Comparison of ENCODE assay signal across 27 cellular contexts in genomic region chr7:113078321-113078720, GRCh38. TPM values are rescaled to one million over a fixed set of nuclear protein-coding genes. Genes with fewer than 3 reads are reported as not detected.
"Had no signal": no experiment of that assay in that cellular context is flagged by ENCODE, and none has a peak within 500 bp of the region (broad histone marks: within the 10 kb centered on the region; RNA-seq: fewer than 3 reads in every experiment).

No MANE protein-coding gene starts in this region.

- H3K9me3 Mint-ChIP-seq: activated naive CD8-positive, alpha-beta T cell treated with anti-CD3 and anti-CD28 coated beads, Interleukin-2, amount 10 ng/mL, durations not matched to agents 7 days and 5 days; activated T-cell treated with anti-CD3 and anti-CD28 coated beads, Interleukin-2, amount 50 U/mL, for 72 hours; nephron; type B pancreatic cell had no signal

- H3K9me3 ChIP-seq: ascending aorta, left ventricle myocardium inferior, mucosa of descending colon, neutrophil, right lobe of liver, thoracic aorta, uterus had no signal

- H3K4me3 Mint-ChIP-seq: activated naive CD8-positive, alpha-beta T cell treated with anti-CD3 and anti-CD28 coated beads, Interleukin-2, amount 10 ng/mL, durations not matched to agents 7 days and 5 days; activated T-cell treated with anti-CD3 and anti-CD28 coated beads, Interleukin-2, amount 50 U/mL, for 72 hours; nephron; type B pancreatic cell had no signal

- H3K4me1 Mint-ChIP-seq: activated naive CD8-positive, alpha-beta T cell treated with anti-CD3 and anti-CD28 coated beads, Interleukin-2, amount 10 ng/mL, durations not matched to agents 7 days and 5 days had no signal

- H3K4me3 ChIP-seq: ascending aorta, coronary artery, left ventricle myocardium inferior, lung, mucosa of descending colon, right lobe of liver, thoracic aorta, uterus had no signal

- H3K27ac Mint-ChIP-seq: activated naive CD8-positive, alpha-beta T cell treated with anti-CD3 and anti-CD28 coated beads, Interleukin-2, amount 10 ng/mL, durations not matched to agents 7 days and 5 days; activated T-cell treated with anti-CD3 and anti-CD28 coated beads, Interleukin-2, amount 50 U/mL, for 72 hours; nephron; type B pancreatic cell had no signal

- H3K4me1 ChIP-seq: ascending aorta, left ventricle myocardium inferior, right lobe of liver, uterus had no signal

- DNase-seq: activated CD4-positive, alpha-beta T cell treated with anti-CD3 and anti-CD28 coated beads for 4 hours; activated CD4-positive, alpha-beta T cell treated with anti-CD3 and anti-CD28 coated beads, Interleukin-2, amount 50 U/mL, for 4 hours; activated effector memory CD4-positive, alpha-beta T cell treated with Interleukin-2 at 50 U/mL for 16 hours; activated naive CD4-positive, alpha-beta T cell treated with Interleukin-2 at 50 U/mL for 16 hours; activated naive CD8-positive, alpha-beta T cell treated with anti-CD3 and anti-CD28 coated beads, Interleukin-2, amount 10 ng/mL, durations not matched to agents 7 days and 5 days; activated T-cell treated with anti-CD3 and anti-CD28 coated beads for 4 hours; activated T-cell treated with anti-CD3 and anti-CD28 coated beads, Interleukin-2, amount 50 U/mL, for 72 hours; brain microvascular endothelial cell; dorsolateral prefrontal cortex; effector memory CD4-positive, alpha-beta T cell; kidney glomerular epithelial cell; left ventricle myocardium inferior; mucosa of descending colon; right lobe of liver; stimulated activated CD4-positive, alpha-beta T cell treated with anti-CD3 and anti-CD28 coated beads, Interleukin-2, amount 100 ng/mL, for 48 hours; stimulated activated naive CD8-positive, alpha-beta T cell treated with anti-CD3 and anti-CD28 coated beads, Interleukin-15, Interleukin-2, amounts not matched to agents 100 U/mL and 50 U/mL, for 24 hours; uterus had no signal

- H3K36me3 ChIP-seq: ascending aorta, brain microvascular endothelial cell, left ventricle myocardium inferior, neutrophil, right lobe of liver, thoracic aorta, uterus had no signal

- H3K27me3 Mint-ChIP-seq: type B pancreatic cell had no signal

- H3K36me3 Mint-ChIP-seq: activated naive CD8-positive, alpha-beta T cell treated with anti-CD3 and anti-CD28 coated beads, Interleukin-2, amount 10 ng/mL, durations not matched to agents 7 days and 5 days; type B pancreatic cell had no signal

- ATAC-seq: mucosa of descending colon; right lobe of liver; stimulated activated naive CD8-positive, alpha-beta T cell treated with anti-CD3 and anti-CD28 coated beads, Interleukin-15, Interleukin-2, amounts not matched to agents 100 U/mL and 50 U/mL, for 24 hours had no signal

- H3K27ac ChIP-seq: ascending aorta, brain microvascular endothelial cell, coronary artery, left ventricle myocardium inferior, neutrophil, right lobe of liver, thoracic aorta, uterus, VCaP had no signal

- H3K27me3 ChIP-seq: ascending aorta, brain microvascular endothelial cell, dorsolateral prefrontal cortex, right lobe of liver had no signal

RNA-seq across cellular contexts. Expression of gene GPR85, which starts 8.3 kb away (rescaled TPM):
- total RNA-seq: activated naive CD8-positive, alpha-beta T cell treated with anti-CD3 and anti-CD28 coated beads, Interleukin-2, amount 10 ng/mL, durations not matched to agents 7 days and 5 days; activated T-cell treated with anti-CD3 and anti-CD28 coated beads, Interleukin-2, amount 50 U/mL, for 72 hours; ascending aorta; epithelial cell of proximal tubule; osteocyte had no signal
